22 cellular contexts compared by ENCODE assay signal in the genomic region with DNA sequence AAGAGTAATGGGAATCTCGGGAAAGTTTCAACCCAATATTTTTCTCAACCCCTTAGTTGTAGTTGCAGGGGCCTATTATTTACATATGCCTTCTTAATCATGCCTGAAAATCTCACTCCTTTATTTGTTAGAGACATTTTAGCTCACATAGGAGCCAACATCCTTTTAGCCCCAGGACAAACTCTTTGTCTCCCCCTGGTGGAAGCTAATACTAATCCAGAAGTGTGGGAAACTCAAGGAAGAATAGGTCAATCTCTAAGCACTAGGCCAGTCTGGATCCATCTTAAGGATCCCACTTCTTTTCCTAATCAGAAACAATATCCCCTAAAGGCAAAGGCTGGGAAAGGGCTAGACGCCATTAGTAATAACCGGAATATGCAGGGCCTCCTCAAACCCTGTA.
DNase-seq lines count a peak whose midpoint lies in the region; ATAC-seq and TF ChIP-seq lines count a peak whose summit lies in the region.
"Had no signal": no experiment of that assay in that cellular context is flagged by ENCODE, and none has a peak within 500 bp of the region (broad histone marks: within the 10 kb centered on the region; RNA-seq: fewer than 3 reads in every experiment).

No MANE protein-coding gene starts in this region.

- no peaks in the 10 kb centered on the region for H3F3A ChIP-seq in OCI-LY1 (ENCODE audit: insufficient read depth, low read length)

- no peak overlapping the region for H2AFZ ChIP-seq in OCI-LY1 (ENCODE audit: low read length)
- H2AFZ ChIP-seq: GM23248, hepatocyte had no signal

- TF ChIP-seq CTCF in GM12872 (IDR thresholded peaks at IDR 0.05; ENCODE audit: insufficient read depth, low read depth, low read length) (peak; percentile 40), OCI-LY1 (IDR thresholded peaks at IDR 0.05; ENCODE audit: low read length) (peak; percentile 45), epithelial cell of proximal tubule (conservative IDR thresholded peaks at IDR 0.05; ENCODE audit: low read depth, low read length) (peak; percentile 39)

- peak; percentile 17 for DNase-seq in ACHN
- no peak for DNase-seq in epithelial cell of proximal tubule (ENCODE audit: low read depth)
- DNase-seq in DMS79 treated with DMSO at 0.1 percent for 48 hours (lab: John Stamatoyannopoulos, UW), result no peak
- no peak for DNase-seq in midbrain (lab: John Stamatoyannopoulos, UW)
- DNase-seq: activated CD8-positive, alpha-beta memory T cell treated with anti-CD3 and anti-CD28 coated beads, Interleukin-2, amount 10 ng/mL, durations not matched to agents 7 days and 5 days; activated naive CD4-positive, alpha-beta T cell treated with Interleukin-2 at 50 U/mL for 16 hours; GM23248; NCI-H187; NCI-H69; right cardiac atrium; stimulated activated CD4-positive, alpha-beta T cell treated with anti-CD3 and anti-CD28 coated beads, Interleukin-4, amount 100 ng/mL, for 1 hour; WERI-Rb-1 had no signal

- no peak overlapping the region for H3K27ac ChIP-seq in OCI-LY1 (ENCODE audit: low read depth, low read length, poor library complexity, severe bottlenecking)
- H3K27ac ChIP-seq: BLaER1, cardiac muscle cell, GM23248, hepatocyte, SJCRH30, WERI-Rb-1 had no signal

- no peak overlapping the region for H3K27ac Mint-ChIP-seq in activated T-helper 17 cell treated with anti-CD3 and anti-CD28 coated beads, Interleukin-2, amount 50 U/mL, for 72 hours
- H3K27ac Mint-ChIP-seq: activated CD8-positive, alpha-beta memory T cell treated with anti-CD3 and anti-CD28 coated beads, Interleukin-2, amount 10 ng/mL, durations not matched to agents 7 days and 5 days; IgD-negative memory B cell; nephron had no signal

- H3K9me2 ChIP-seq in OCI-LY1 (ENCODE audit: low read depth, low read length), result no peaks in the 10 kb centered on the region

- H3K4me3 ChIP-seq in OCI-LY1 (ENCODE audit: low read depth, low read length, poor library complexity, severe bottlenecking) (no peak overlapping the region), epithelial cell of proximal tubule (ENCODE audit: low read depth, low read length) (no peak overlapping the region)
- H3K4me3 ChIP-seq: BLaER1, cardiac muscle cell, GM23248, hepatocyte, SJCRH30 had no signal

- no peak for ATAC-seq in GM18868 (IDR thresholded peaks at IDR 0.05; ENCODE audit: unreplicated experiment)
- ATAC-seq in activated T-helper 17 cell treated with anti-CD3 and anti-CD28 coated beads, Interleukin-2, amount 50 U/mL, for 72 hours (replicated peaks), result no peak
- ATAC-seq: activated CD8-positive, alpha-beta memory T cell treated with anti-CD3 and anti-CD28 coated beads, Interleukin-2, amount 10 ng/mL, durations not matched to agents 7 days and 5 days; right cardiac atrium had no signal

- H3K9me3 ChIP-seq in OCI-LY1 (ENCODE audit: low read length), result peaks cover 27% of the 10 kb centered on the region

- no peaks in the 10 kb centered on the region for H3K4me1 Mint-ChIP-seq in activated T-helper 17 cell treated with anti-CD3 and anti-CD28 coated beads, Interleukin-2, amount 50 U/mL, for 72 hours
- H3K4me1 Mint-ChIP-seq: activated CD8-positive, alpha-beta memory T cell treated with anti-CD3 and anti-CD28 coated beads, Interleukin-2, amount 10 ng/mL, durations not matched to agents 7 days and 5 days; IgD-negative memory B cell; nephron had no signal

- H3K36me3 ChIP-seq in OCI-LY1 (ENCODE audit: insufficient read depth, low read length), result no peaks in the 10 kb centered on the region
- H3K36me3 ChIP-seq: cardiac muscle cell, SJCRH30, WERI-Rb-1 had no signal

- no peak overlapping the region for H3K4me2 ChIP-seq in OCI-LY1 (ENCODE audit: low read length)
- H3K4me2 ChIP-seq: BLaER1, hepatocyte had no signal

- in situ Hi-C loops in ACHN (cut with HindIII; ENCODE audit: low pct_ligation_motif_present, low pct_unique_long_range_greater_than_20kb, low sequenced_read_pairs), result no loop called here

- no peaks in the 10 kb centered on the region for H3K4me1 ChIP-seq in OCI-LY1 (ENCODE audit: insufficient read depth, low read length, severe bottlenecking)
- H3K4me1 ChIP-seq: BLaER1, SJCRH30 had no signal

- no peaks in the 10 kb centered on the region for H3K27me3 Mint-ChIP-seq in activated T-helper 17 cell treated with anti-CD3 and anti-CD28 coated beads, Interleukin-2, amount 50 U/mL, for 72 hours
- H3K27me3 Mint-ChIP-seq: activated CD8-positive, alpha-beta memory T cell treated with anti-CD3 and anti-CD28 coated beads, Interleukin-2, amount 10 ng/mL, durations not matched to agents 7 days and 5 days; IgD-negative memory B cell had no signal

- peaks cover 26% of the 10 kb centered on the region for H3K9me3 Mint-ChIP-seq in activated T-helper 17 cell treated with anti-CD3 and anti-CD28 coated beads, Interleukin-2, amount 50 U/mL, for 72 hours

- no peaks in the 10 kb centered on the region for H3K79me2 ChIP-seq in OCI-LY1 (ENCODE audit: insufficient read depth, low read length)
- H3K79me2 ChIP-seq: hepatocyte had no signal

- no peak overlapping the region for H3K9ac ChIP-seq in OCI-LY1 (ENCODE audit: low read length)
- H3K9ac ChIP-seq: BLaER1, GM23248 had no signal

- no peaks in the 10 kb centered on the region for H4K20me1 ChIP-seq in OCI-LY1 (ENCODE audit: insufficient read depth, low read length)
- H4K20me1 ChIP-seq: BLaER1 had no signal

- H3K4me3 Mint-ChIP-seq in activated T-helper 17 cell treated with anti-CD3 and anti-CD28 coated beads, Interleukin-2, amount 50 U/mL, for 72 hours, result no peak overlapping the region
- H3K4me3 Mint-ChIP-seq: activated CD8-positive, alpha-beta memory T cell treated with anti-CD3 and anti-CD28 coated beads, Interleukin-2, amount 10 ng/mL, durations not matched to agents 7 days and 5 days; IgD-negative memory B cell; nephron had no signal

- H3K36me3 Mint-ChIP-seq in activated T-helper 17 cell treated with anti-CD3 and anti-CD28 coated beads, Interleukin-2, amount 50 U/mL, for 72 hours (ENCODE audit: low read depth), result no peaks in the 10 kb centered on the region
- H3K36me3 Mint-ChIP-seq: activated CD8-positive, alpha-beta memory T cell treated with anti-CD3 and anti-CD28 coated beads, Interleukin-2, amount 10 ng/mL, durations not matched to agents 7 days and 5 days had no signal

- no peaks in the 10 kb centered on the region for H3K27me3 ChIP-seq in OCI-LY1 (ENCODE audit: insufficient read depth, low read length)
- H3K27me3 ChIP-seq: BLaER1, cardiac muscle cell, hepatocyte, SJCRH30 had no signal
